ENCODE assay signal across 8 cellular contexts in genomic region chr9:92762781-92763708, GRCh38. TPM values are rescaled to one million over a fixed set of nuclear protein-coding genes. Genes with fewer than 3 reads are reported as not detected.
A peak's percentile ranks its signal among the peaks of the same experiment; 100 is the strongest.
DNase-seq lines count a peak whose midpoint lies in the region; ATAC-seq and TF ChIP-seq lines count a peak whose summit lies in the region.

No MANE protein-coding gene starts in this region.

- H3K36me3 ChIP-seq in SJSA1 (peaks cover 4% of the 10 kb centered on the region), sigmoid colon (no peaks in the 10 kb centered on the region)

- H3K4me3 ChIP-seq in GM12875 (ENCODE audit: low read depth, low read length) (peak overlapping the region; percentile 95), SJSA1 (peak overlapping the region; percentile 63), fibroblast of mammary gland (ENCODE audit: control insufficient read depth, low read depth, low read length) (peak overlapping the region; percentile 90), sigmoid colon (peak overlapping the region; percentile 77 to 99 (median 98))

- peaks cover 17% of the 10 kb centered on the region for H3K4me1 ChIP-seq in SJSA1 (replicated peaks)
- H3K4me1 ChIP-seq in sigmoid colon, result peaks cover 0 to 58% (median 49%) of the 10 kb centered on the region in 4 donors

- TF ChIP-seq EP300 in sigmoid colon (IDR thresholded peaks at IDR 0.05), result no peak

- no peaks in the 10 kb centered on the region for H3K27me3 ChIP-seq in SJSA1 (replicated peaks)
- H3K27me3 ChIP-seq in sigmoid colon, result no peaks in the 10 kb centered on the region

- DNase-seq in SJSA1 (ENCODE audit: low read depth in 1 of 2, low spot score in 2 of 2), result no peak
- no peak for DNase-seq in fibroblast of mammary gland (ENCODE audit: low read depth)
- DNase-seq in sigmoid colon, result no peak
- DNase-seq in epidermal melanocyte (ENCODE audit: insufficient read length, low spot score), result no peak
- no peak for DNase-seq in NCI-H2081 (lab: John Stamatoyannopoulos, UW)

- no peak for TF ChIP-seq POLR2A in sigmoid colon (IDR thresholded peaks at IDR 0.05)

- H3K27ac ChIP-seq in SJSA1 (no peak overlapping the region), sigmoid colon (peak overlapping the region; percentile 87 to 100 (median 94))

- intact Hi-C loops in sigmoid colon (cut with DNase I), result loop anchor here (10.0 kb wide), 3 partner anchors 48 to 438 kb away; partner anchors contain the start of genes CARD19, CENPP and NOL8

- H3K9me3 ChIP-seq in SJSA1 (replicated peaks) (no peaks in the 10 kb centered on the region), sigmoid colon (no peaks in the 10 kb centered on the region)

- WGBS in sigmoid colon, 2 donors, result 66 to 71% methylated on average over 19 of the region's 19 CpGs

- ATAC-seq in HG02571 (IDR thresholded peaks at IDR 0.05; ENCODE audit: unreplicated experiment), result no peak
- ATAC-seq in GM21529 (IDR thresholded peaks at IDR 0.05; ENCODE audit: unreplicated experiment), result no peak

- no peak for TF ChIP-seq CTCF in GM12875 (IDR thresholded peaks at IDR 0.05; ENCODE audit: borderline replicate concordance, insufficient read depth, low read depth, low read length)
- TF ChIP-seq CTCF in fibroblast of mammary gland (conservative IDR thresholded peaks at IDR 0.05; ENCODE audit: control insufficient read depth, insufficient read depth, low read depth, low read length), result no peak
- TF ChIP-seq CTCF in sigmoid colon (IDR thresholded peaks at IDR 0.05), result no peak

RNA-seq across cellular contexts. Expression of gene BICD2, which starts 1.6 kb away (rescaled TPM):
- 60.1 and 67.4 TPM in 2 replicates for total RNA-seq in SJSA1 (2014; rRNA removed; shearing (Covaris generic))
- 10 to 100 TPM; 30.6 to 38.5 (median 34.2) TPM for total RNA-seq in sigmoid colon
- 1 to 10 TPM; 5.4 to 9.7 (median 9.0) TPM for polyA plus RNA-seq in sigmoid colon
